In the genomic region with DNA sequence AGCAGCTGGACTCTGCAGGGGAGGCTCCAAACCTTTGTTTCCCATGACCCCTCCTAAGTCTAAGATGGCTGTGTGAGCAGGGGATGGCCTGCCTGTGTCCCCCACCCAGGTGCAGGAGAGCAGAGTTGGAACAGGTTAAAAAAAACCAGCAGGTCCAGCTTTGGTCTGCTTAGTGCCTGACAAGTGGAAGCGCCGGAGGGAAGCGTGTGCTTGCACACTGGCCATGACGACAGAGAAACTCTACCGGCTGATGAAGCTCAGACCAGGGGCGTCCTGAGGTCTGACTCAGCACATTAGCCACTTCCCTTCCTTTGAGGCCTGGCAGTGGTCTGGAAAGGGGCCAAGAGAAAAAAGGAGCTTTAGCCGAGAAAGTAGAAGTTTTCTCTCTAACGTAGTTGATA, we compare ENCODE assay signal across 8 cellular contexts.
A peak's percentile ranks its signal among the peaks of the same experiment; 100 is the strongest.
DNase-seq lines count a peak whose midpoint lies in the region; ATAC-seq and TF ChIP-seq lines count a peak whose summit lies in the region.

No MANE protein-coding gene starts in this region.

- H3K36me3 Mint-ChIP-seq in WTC11, result peaks cover 4% of the 10 kb centered on the region

- DNase-seq in ACHN, result peak; percentile 73
- no peak for DNase-seq in WTC11 (ENCODE audit: low spot score)
- peak; percentile 68 for DNase-seq in islet precursor cell
- no peak for DNase-seq in cortex of kidney (lab: John Stamatoyannopoulos, UW)
- no peak for DNase-seq in NCI-H345 (lab: John Stamatoyannopoulos, UW)
- no peak for DNase-seq in stimulated activated CD4-positive, alpha-beta T cell treated with anti-CD3 and anti-CD28 coated beads, Interleukin-12 subunit alpha, Interleukin-12 subunit beta, amount 100 ng/mL, for 4 hours

- H3K27me3 Mint-ChIP-seq in WTC11 (ENCODE audit: low read depth), result peaks cover 3% of the 10 kb centered on the region

- in situ Hi-C loops in ACHN (cut with HindIII; ENCODE audit: low pct_ligation_motif_present, low pct_unique_long_range_greater_than_20kb, low sequenced_read_pairs), result no loop called here

- H3K4me3 Mint-ChIP-seq in WTC11, result no peak overlapping the region

- ATAC-seq in GM18868 (IDR thresholded peaks at IDR 0.05; ENCODE audit: unreplicated experiment) (peak; percentile 85), HG03460 (IDR thresholded peaks at IDR 0.05; ENCODE audit: unreplicated experiment) (peak; percentile 90), WTC11 (0 out of 2 replicates have a peak, but pooled peaks have one; percentile 24)

- POLR2A ChIA-PET in WTC11 (lab: Charles Lee), result interaction anchor here (0.6 kb wide), 1 partner anchor 33 kb away, joined by 3 read pairs; no protein-coding TSS in a partner anchor

- H3K4me1 Mint-ChIP-seq in WTC11, result peaks cover 14% of the 10 kb centered on the region

- CTCF ChIA-PET in WTC11 (lab: Charles Lee), result interaction anchor here (0.6 kb wide), 1 partner anchor 248 kb away, joined by 3 read pairs; no protein-coding TSS in a partner anchor

- peaks cover 17% of the 10 kb centered on the region for H3K9me3 Mint-ChIP-seq in WTC11

- no peak overlapping the region for H3K27ac Mint-ChIP-seq in WTC11

- no peak for TF ChIP-seq CTCF in WTC11 (IDR thresholded peaks at IDR 0.05)

TF ChIP-seq in WTC11, 78 proteins besides CTCF, POLR2A, EP300 and RAD21:
- no peak for TF ChIP-seq SMAD3 (CRISPR knock-in tag; IDR thresholded peaks at IDR 0.05; ENCODE audit: borderline replicate concordance)
- TF ChIP-seq, protein P1, sequence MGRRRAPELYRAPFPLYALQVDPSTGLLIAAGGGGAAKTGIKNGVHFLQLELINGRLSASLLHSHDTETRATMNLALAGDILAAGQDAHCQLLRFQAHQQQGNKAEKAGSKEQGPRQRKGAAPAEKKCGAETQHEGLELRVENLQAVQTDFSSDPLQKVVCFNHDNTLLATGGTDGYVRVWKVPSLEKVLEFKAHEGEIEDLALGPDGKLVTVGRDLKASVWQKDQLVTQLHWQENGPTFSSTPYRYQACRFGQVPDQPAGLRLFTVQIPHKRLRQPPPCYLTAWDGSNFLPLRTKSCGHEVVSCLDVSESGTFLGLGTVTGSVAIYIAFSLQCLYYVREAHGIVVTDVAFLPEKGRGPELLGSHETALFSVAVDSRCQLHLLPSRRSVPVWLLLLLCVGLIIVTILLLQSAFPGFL (CRISPR knock-in tag; IDR thresholded peaks at IDR 0.05; ENCODE audit: borderline replicate concordance), result no peak
- no peak for TF ChIP-seq MYBL2 (CRISPR knock-in tag; IDR thresholded peaks at IDR 0.05)
- TF ChIP-seq EMX1 (CRISPR knock-in tag; IDR thresholded peaks at IDR 0.05), result no peak
- TF ChIP-seq ERG (CRISPR knock-in tag; IDR thresholded peaks at IDR 0.05), result no peak

Comparison
In these comparisons a context has a peak if more than half of its experiments do, and no peak if none do; other contexts are left out.
1. DNase-seq: peak in ACHN (single experiment) and islet precursor cell (single experiment); none in WTC11 (single experiment), cortex of kidney (single experiment), NCI-H345 (single experiment) and stimulated activated CD4-positive, alpha-beta T cell treated with anti-CD3 and anti-CD28 coated beads, Interleukin-12 subunit alpha, Interleukin-12 subunit beta, amount 100 ng/mL, for 4 hours (single experiment).
2. ATAC-seq: peak in every context shown above with its lines; median percentile 90 in HG03460; 85 in GM18868; 24 in WTC11.